ENCODE assay signal across 1 cellular context in genomic region chr17:54172654-54173316, GRCh38.
TF ChIP-seq lines count a peak whose summit lies in the region.

No MANE protein-coding gene starts in this region.

TF ChIP-seq in SK-N-SH treated with all-trans-retinoic acid at 6 μM for 48 hours, 23 proteins besides CTCF, POLR2A, EP300 and RAD21 (continued from another document):
- TF ChIP-seq CREB5 (CRISPR knock-in tag; IDR thresholded peaks at IDR 0.05; ENCODE audit: low read depth): no peak
- TF ChIP-seq RARB (CRISPR knock-in tag; IDR thresholded peaks at IDR 0.05): no peak
- no peak for TF ChIP-seq BACH2 (CRISPR knock-in tag; IDR thresholded peaks at IDR 0.05; ENCODE audit: borderline replicate concordance)
- no peak for TF ChIP-seq GLIS3 (CRISPR knock-in tag; IDR thresholded peaks at IDR 0.05)
- no peak for TF ChIP-seq PATZ1 (CRISPR knock-in tag; IDR thresholded peaks at IDR 0.05; ENCODE audit: borderline replicate concordance)
- no peak for TF ChIP-seq ISL1 (CRISPR knock-in tag; IDR thresholded peaks at IDR 0.05)
